ENCODE assay signal across 22 cellular contexts in the genomic region with DNA sequence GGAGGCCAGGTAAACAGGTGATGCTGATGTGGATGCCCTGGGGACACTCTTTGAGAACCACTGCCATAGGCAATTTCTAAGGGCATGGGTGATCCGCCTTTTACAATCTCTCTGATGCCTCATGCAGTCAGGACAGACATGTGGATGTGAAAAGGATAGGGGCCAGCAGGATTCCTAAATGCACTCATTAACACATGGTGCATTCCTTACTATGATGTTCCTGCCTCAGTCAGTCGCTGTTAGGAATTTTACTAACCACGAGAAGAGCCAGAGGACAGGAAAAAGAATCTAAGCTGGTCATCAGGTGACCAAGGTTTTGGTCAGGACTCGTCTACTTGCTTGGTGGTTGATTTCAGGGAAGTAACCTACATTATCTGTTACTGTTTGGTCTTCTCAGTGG.
A peak's percentile ranks its signal among the peaks of the same experiment; 100 is the strongest.
DNase-seq lines count a peak whose midpoint lies in the region; ATAC-seq and TF ChIP-seq lines count a peak whose summit lies in the region.
"Had no signal": no experiment of that assay in that cellular context is flagged by ENCODE, and none has a peak within 500 bp of the region (broad histone marks: within the 10 kb centered on the region; RNA-seq: fewer than 3 reads in every experiment).

No MANE protein-coding gene starts in this region.

- peaks cover 43% of the 10 kb centered on the region for H3K4me1 ChIP-seq in Panc1 (ENCODE audit: control insufficient read depth, insufficient read depth, low read length)

- no peak for ATAC-seq in Panc1
- no peak for ATAC-seq in stimulated activated effector memory CD8-positive, alpha-beta T cell treated with anti-CD3 and anti-CD28 coated beads, Interleukin-12 subunit alpha, Interleukin-12 subunit beta, amount 100 ng/mL, for 72 hours
- no peak for ATAC-seq in GM18505 (IDR thresholded peaks at IDR 0.05; ENCODE audit: unreplicated experiment)
- ATAC-seq: activated naive CD4-positive, alpha-beta T cell treated with anti-CD3 and anti-CD28 coated beads, Interleukin-2, amount 50 U/mL, for 72 hours; left cardiac atrium; mucosa of descending colon had no signal

- DNase-seq in T-helper 1 cell (no peak), Panc1 (ENCODE audit: low read depth, low spot score) (no peak), epithelial cell of esophagus (ENCODE audit: low read depth) (peak; percentile 59), RKO (ENCODE audit: low spot score) (no peak), midbrain (lab: John Stamatoyannopoulos, UW) (no peak)
- DNase-seq in stimulated activated effector memory CD8-positive, alpha-beta T cell treated with anti-CD3 and anti-CD28 coated beads, Interleukin-12 subunit alpha, Interleukin-12 subunit beta, amount 100 ng/mL, for 72 hours (ENCODE audit: low spot score in 2 of 2), result no peak
- DNase-seq: activated CD4-positive, alpha-beta T cell treated with anti-CD3 and anti-CD28 coated beads for 1 hour; CD4-positive, CD25-positive, alpha-beta regulatory T cell; effector CD8-positive, alpha-beta T cell; GM23248; left cardiac atrium; mucosa of descending colon; NCI-H1417 treated with DMSO at 0.1 percent for 48 hours; NK-92 treated with Interleukin-12 subunit alpha and Interleukin-12 subunit beta, amount 100 ng/mL, for 24 hours; Right ventricle myocardium superior; transverse colon had no signal

- H3K4me3 ChIP-seq in Panc1 (ENCODE audit: low read depth in 2 of 2, low read length in 2 of 2), result no peak overlapping the region
- no peak overlapping the region for H3K4me3 ChIP-seq in epithelial cell of esophagus (ENCODE audit: low read length)
- H3K4me3 ChIP-seq: GM23248, mucosa of descending colon, skin epidermis, transverse colon had no signal

- H3K36me3 Mint-ChIP-seq in T-helper 1 cell treated with Interleukin-12 subunit alpha and Interleukin-12 subunit beta and Interleukin-4 antibody, amounts not matched to agents 30 μg/mL and 1 μg/mL, for 36 hours (ENCODE audit: low read depth), result peaks cover 12% of the 10 kb centered on the region
- H3K36me3 Mint-ChIP-seq in stimulated activated effector memory CD8-positive, alpha-beta T cell treated with anti-CD3 and anti-CD28 coated beads, Interleukin-12 subunit alpha, Interleukin-12 subunit beta, amount 100 ng/mL, for 72 hours, result peaks cover 5% of the 10 kb centered on the region
- H3K36me3 Mint-ChIP-seq: CD4-positive, CD25-positive, alpha-beta regulatory T cell had no signal

- H3K27me3 ChIP-seq in Panc1 (ENCODE audit: control insufficient read depth, insufficient read depth, low read length), result no peaks in the 10 kb centered on the region
- H3K27me3 ChIP-seq: transverse colon had no signal

- H3K4me1 Mint-ChIP-seq in T-helper 1 cell treated with Interleukin-12 subunit alpha and Interleukin-12 subunit beta and Interleukin-4 antibody, amounts not matched to agents 30 μg/mL and 1 μg/mL, for 36 hours (ENCODE audit: low read depth), result peaks cover 63% of the 10 kb centered on the region
- H3K4me1 Mint-ChIP-seq in stimulated activated effector memory CD8-positive, alpha-beta T cell treated with anti-CD3 and anti-CD28 coated beads, Interleukin-12 subunit alpha, Interleukin-12 subunit beta, amount 100 ng/mL, for 72 hours, result peaks cover 56% of the 10 kb centered on the region

- no TSS peak for BruUV-seq in Panc1 (replicated peaks; lab: Mats Ljungman, UMichigan)

- H3K9me3 ChIP-seq in Panc1 (ENCODE audit: control insufficient read depth, insufficient read depth, low read depth, low read length), result peaks cover 3% of the 10 kb centered on the region; the same call in 1 of the 2 replicates
- H3K9me3 ChIP-seq: mucosa of descending colon, transverse colon had no signal

- H3K27ac ChIP-seq in Panc1 (ENCODE audit: low read length), result peak overlapping the region; percentile 81
- H3K27ac ChIP-seq: 22Rv1, GM23248, transverse colon had no signal

- peak overlapping the region; percentile 1 for H3K27ac Mint-ChIP-seq in T-helper 1 cell treated with Interleukin-12 subunit alpha and Interleukin-12 subunit beta and Interleukin-4 antibody, amounts not matched to agents 30 μg/mL and 1 μg/mL, for 36 hours
- H3K27ac Mint-ChIP-seq in stimulated activated effector memory CD8-positive, alpha-beta T cell treated with anti-CD3 and anti-CD28 coated beads, Interleukin-12 subunit alpha, Interleukin-12 subunit beta, amount 100 ng/mL, for 72 hours, result peak overlapping the region; percentile 15
- H3K27ac Mint-ChIP-seq: activated naive CD4-positive, alpha-beta T cell treated with anti-CD3 and anti-CD28 coated beads, Interleukin-2, amount 50 U/mL, for 72 hours; T-helper 2 cell treated with Interferon-gamma antibody and Interleukin-4, amounts not matched to agents 5 μg/mL and 100 μg/mL, for 36 hours had no signal

- CTCF ChIA-PET in Panc1 (lab: Charles Lee), result interaction anchor here (0.6 kb wide), 1 partner anchor 12 kb away, joined by 3 read pairs; no protein-coding TSS in a partner anchor

- intact Hi-C loops in Panc1 (cut with micrococcal nuclease; ENCODE audit: unreplicated experiment), result loop anchor here (5.0 kb wide), 1 partner anchor 41 kb away; no protein-coding TSS in a partner anchor

- H3K27me3 Mint-ChIP-seq in T-helper 1 cell treated with Interleukin-12 subunit alpha and Interleukin-12 subunit beta and Interleukin-4 antibody, amounts not matched to agents 30 μg/mL and 1 μg/mL, for 36 hours (ENCODE audit: low read depth), result no peaks in the 10 kb centered on the region
- H3K27me3 Mint-ChIP-seq: CD4-positive, CD25-positive, alpha-beta regulatory T cell had no signal

- H3K4me3 Mint-ChIP-seq in T-helper 1 cell treated with Interleukin-12 subunit alpha and Interleukin-12 subunit beta and Interleukin-4 antibody, amounts not matched to agents 30 μg/mL and 1 μg/mL, for 36 hours, result no peak overlapping the region
- no peak overlapping the region for H3K4me3 Mint-ChIP-seq in stimulated activated effector memory CD8-positive, alpha-beta T cell treated with anti-CD3 and anti-CD28 coated beads, Interleukin-12 subunit alpha, Interleukin-12 subunit beta, amount 100 ng/mL, for 72 hours
- H3K4me3 Mint-ChIP-seq: CD4-positive, CD25-positive, alpha-beta regulatory T cell; T-helper 2 cell treated with Interferon-gamma antibody and Interleukin-4, amounts not matched to agents 5 μg/mL and 100 μg/mL, for 36 hours had no signal

- TF ChIP-seq CTCF in Panc1 (IDR thresholded peaks at IDR 0.05) (no peak), epithelial cell of esophagus (IDR thresholded peaks at IDR 0.05; ENCODE audit: insufficient read depth, low read depth, low read length, missing control alignments) (no peak)

- POLR2A ChIA-PET in Panc1 (lab: Charles Lee), result no interaction called here

- no peak for TF ChIP-seq POLR2A in GM18505 (IDR thresholded peaks at IDR 0.05; ENCODE audit: borderline replicate concordance, extremely low read depth, insufficient read depth, insufficient read length)

- no peaks in the 10 kb centered on the region for H3K36me3 ChIP-seq in Panc1 (ENCODE audit: control insufficient read depth, insufficient read depth, low read length)
- H3K36me3 ChIP-seq: transverse colon had no signal

- in situ Hi-C loops in Panc1 (cut with HindIII; ENCODE audit: low pct_unique_long_range_greater_than_20kb, low sequenced_read_pairs), result no loop called here

- H3K9me3 Mint-ChIP-seq in T-helper 1 cell treated with Interleukin-12 subunit alpha and Interleukin-12 subunit beta and Interleukin-4 antibody, amounts not matched to agents 30 μg/mL and 1 μg/mL, for 36 hours, result peaks cover 6% of the 10 kb centered on the region
- no peaks in the 10 kb centered on the region for H3K9me3 Mint-ChIP-seq in stimulated activated effector memory CD8-positive, alpha-beta T cell treated with anti-CD3 and anti-CD28 coated beads, Interleukin-12 subunit alpha, Interleukin-12 subunit beta, amount 100 ng/mL, for 72 hours
- H3K9me3 Mint-ChIP-seq: CD4-positive, CD25-positive, alpha-beta regulatory T cell had no signal
